ENCODE assay signal across 9 cellular contexts in the genomic region with DNA sequence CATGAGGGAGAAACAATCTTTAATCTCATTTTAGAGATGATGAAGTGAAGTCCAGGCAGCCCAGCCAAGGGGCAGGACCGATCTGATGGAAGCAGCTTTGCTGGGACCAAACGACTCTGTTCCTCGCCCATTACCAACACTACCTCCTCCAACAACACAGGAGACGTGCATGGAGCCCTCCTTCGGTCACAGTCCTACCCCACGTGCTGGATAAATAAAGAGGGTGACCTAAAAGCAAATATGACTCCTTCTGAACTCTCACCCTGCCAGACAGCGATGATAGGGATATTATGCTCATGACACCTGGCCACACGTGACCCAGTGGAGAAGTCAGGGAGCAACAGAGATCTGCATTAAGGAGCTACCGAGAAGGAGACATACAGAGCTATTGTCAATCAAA. TPM values are rescaled to one million over a fixed set of nuclear protein-coding genes. Genes with fewer than 3 reads are reported as not detected.
DNase-seq lines count a peak whose midpoint lies in the region; ATAC-seq, FAIRE-seq and TF ChIP-seq lines count a peak whose summit lies in the region.
"Had no signal": no experiment of that assay in that cellular context is flagged by ENCODE, and none has a peak within 500 bp of the region (broad histone marks: within the 10 kb centered on the region; RNA-seq: fewer than 3 reads in every experiment).

No MANE protein-coding gene starts in this region.

- intact Hi-C loops in CD4-positive, alpha-beta memory T cell (cut with micrococcal nuclease): no loop called here
- intact Hi-C loops in PC-3 (cut with micrococcal nuclease) (loop anchor here (2.0 kb wide), 1 partner anchor 18 kb away; no protein-coding TSS in a partner anchor), ovary (cut with DNase I) (no loop called here)

- WGBS in esophagus, 2 donors: 11 to 28% methylated on average over 9 of the region's 9 CpGs
- WGBS in ovary, 3 donors: 5 to 12% (median 7%) methylated on average over 9 of the region's 9 CpGs

- no peaks in the 10 kb centered on the region for H3F3A ChIP-seq in PC-3 (ENCODE audit: low read length, unreplicated experiment)

- no peaks in the 10 kb centered on the region for H3K9me3 ChIP-seq in CD4-positive, alpha-beta memory T cell (ENCODE audit: control insufficient read depth in 1 of 2, low read length in 2 of 2)
- no peaks in the 10 kb centered on the region for H3K9me3 ChIP-seq in PC-3 (ENCODE audit: low read length)
- no peaks in the 10 kb centered on the region for H3K9me3 ChIP-seq in esophagus (ENCODE audit: control insufficient read depth in 2 of 2, insufficient read depth in 1 of 2, low read depth in 1 of 2, low read length in 1 of 2)
- no peaks in the 10 kb centered on the region for H3K9me3 ChIP-seq in ovary
- H3K9me3 ChIP-seq in Karpas-422 (ENCODE audit: low read length): no peaks in the 10 kb centered on the region

- H3K4me1 Mint-ChIP-seq in CD4-positive, alpha-beta memory T cell: peaks cover 0 to 8% (median 3%) of the 10 kb centered on the region in 4 donors
- H3K4me1 Mint-ChIP-seq: neural crest cell had no signal

- no TSS peak for BruUV-seq in PC-3 (replicated peaks; lab: Mats Ljungman, UMichigan)

- POLR2A ChIA-PET in CD4-positive, alpha-beta memory T cell (lab: Charles Lee; ENCODE audit: partially characterized antibody): no interaction called here
- POLR2A ChIA-PET in PC-3 (lab: Charles Lee; ENCODE audit: unreplicated experiment): interaction anchor here (0.7 kb wide), 1 partner anchor 101 kb away, joined by 4 read pairs; no protein-coding TSS in a partner anchor

- no peaks in the 10 kb centered on the region for H3K27me3 ChIP-seq in CD4-positive, alpha-beta memory T cell (ENCODE audit: insufficient read depth, low read length)
- H3K27me3 ChIP-seq in PC-3 (ENCODE audit: low read length) (no peaks in the 10 kb centered on the region), esophagus (ENCODE audit: control insufficient read depth in 1 of 2, insufficient read depth in 2 of 2, low read length in 2 of 2) (no peaks in the 10 kb centered on the region), ovary (no peaks in the 10 kb centered on the region), Karpas-422 (ENCODE audit: low read length) (0 out of 2 replicates have a peak, but pooled peaks cover 3% of the 10 kb centered on the region)

- no peaks in the 10 kb centered on the region for H4K20me1 ChIP-seq in PC-3 (ENCODE audit: low read length)
- no peaks in the 10 kb centered on the region for H4K20me1 ChIP-seq in Karpas-422 (ENCODE audit: insufficient read depth, low read depth, low read length)

- peak overlapping the region in 7 of 8 donors; percentile 40 to 75 (median 68) for H3K4me3 Mint-ChIP-seq in CD4-positive, alpha-beta memory T cell
- H3K4me3 Mint-ChIP-seq: neural crest cell had no signal

- H3K4me2 ChIP-seq in PC-3 (ENCODE audit: low read length): peak overlapping the region; percentile 56
- no peak overlapping the region for H3K4me2 ChIP-seq in Karpas-422 (ENCODE audit: low read depth, low read length, poor library complexity, severe bottlenecking)

- H3K36me3 Mint-ChIP-seq in CD4-positive, alpha-beta memory T cell: peaks cover 0 to 7% of the 10 kb centered on the region in 2 donors

- peaks cover 10 to 19% of the 10 kb centered on the region in 2 donors for H3K27me3 Mint-ChIP-seq in CD4-positive, alpha-beta memory T cell

- peak overlapping the region in 4 of 7 donors; percentile 9 to 80 (median 24) for H3K27ac Mint-ChIP-seq in CD4-positive, alpha-beta memory T cell

- no peaks in the 10 kb centered on the region for H3K9me2 ChIP-seq in PC-3 (replicated peaks; ENCODE audit: low read length)
- H3K9me2 ChIP-seq in Karpas-422 (replicated peaks; ENCODE audit: insufficient read depth, low read length): no peaks in the 10 kb centered on the region

- H3K27ac ChIP-seq in CD4-positive, alpha-beta memory T cell (ENCODE audit: low read depth, low read length): no peak overlapping the region
- H3K27ac ChIP-seq in PC-3 (ENCODE audit: low read length): peak overlapping the region; percentile 46
- H3K27ac ChIP-seq in esophagus (ENCODE audit: low read depth in 2 of 2, low read length in 1 of 2): peak overlapping the region; percentile 77 to 88
- H3K27ac ChIP-seq in ovary: peak overlapping the region; percentile 63 to 88
- H3K27ac ChIP-seq in Karpas-422 (ENCODE audit: low read length): no peak overlapping the region

- no peaks in the 10 kb centered on the region for H3K36me3 ChIP-seq in CD4-positive, alpha-beta memory T cell (ENCODE audit: insufficient read depth, low read length)
- H3K36me3 ChIP-seq in PC-3 (ENCODE audit: low read depth, low read length) (no peaks in the 10 kb centered on the region), esophagus (ENCODE audit: control insufficient read depth in 2 of 2, insufficient read depth in 2 of 2, low read length in 1 of 2) (no peaks in the 10 kb centered on the region), ovary (no peaks in the 10 kb centered on the region), Karpas-422 (ENCODE audit: insufficient read depth, low read length) (no peaks in the 10 kb centered on the region)

- TF ChIP-seq CTCF in PC-3 (conservative IDR thresholded peaks at IDR 0.05; ENCODE audit: low read depth, low read length) (no peak), ovary (IDR thresholded peaks at IDR 0.05) (no peak)

- TF ChIP-seq EP300 in ovary (IDR thresholded peaks at IDR 0.05): no peak

- TF ChIP-seq POLR2A in ovary (IDR thresholded peaks at IDR 0.05): peak; percentile 11

- H2AFZ ChIP-seq in PC-3 (ENCODE audit: low read length) (peak overlapping the region; percentile 35; the same call in 1 of the 2 replicates), Karpas-422 (ENCODE audit: low read length) (no peak overlapping the region)

- no peak for FAIRE-seq in GM19239 (lab: Jason Lieb, UNC)

- H3K79me2 ChIP-seq in PC-3 (ENCODE audit: low read length) (no peaks in the 10 kb centered on the region), Karpas-422 (ENCODE audit: low read length) (no peaks in the 10 kb centered on the region)

- CTCF ChIA-PET in CD4-positive, alpha-beta memory T cell (lab: Charles Lee; ENCODE audit: partially characterized antibody): interaction anchor here (1.1 to 1.2 kb wide), 2 partner anchors 51 to 98 kb away, joined by 3 to 5 read pairs; no protein-coding TSS in a partner anchor
- CTCF ChIA-PET in PC-3 (lab: Charles Lee): interaction anchor here (0.6 to 1.8 kb wide), 4 partner anchors 20 to 98 kb away, joined by 3 to 7 read pairs (median 6); no protein-coding TSS in a partner anchor

- peaks cover 7% of the 10 kb centered on the region for H3K4me1 ChIP-seq in CD4-positive, alpha-beta memory T cell (ENCODE audit: insufficient read depth, low read length)
- peaks cover 39% of the 10 kb centered on the region for H3K4me1 ChIP-seq in PC-3 (ENCODE audit: insufficient read depth, low read length)
- peaks cover 4 to 12% of the 10 kb centered on the region in 2 donors for H3K4me1 ChIP-seq in esophagus (ENCODE audit: control insufficient read depth in 2 of 2, insufficient read depth in 2 of 2, low read length in 1 of 2)
- H3K4me1 ChIP-seq in ovary (ENCODE audit: insufficient read depth): peaks cover 25% of the 10 kb centered on the region
- peaks cover 11% of the 10 kb centered on the region for H3K4me1 ChIP-seq in Karpas-422 (ENCODE audit: low read length)

- no peak for DNase-seq in CD4-positive, alpha-beta memory T cell
- DNase-seq in PC-3 (no peak), ovary (peak in 1 of 5 donors; percentile 26), NCI-H82 (lab: John Stamatoyannopoulos, UW) (no peak), GM19239 (ENCODE audit: insufficient read length, low spot score) (no peak), Karpas-422 (no peak)

- no peak overlapping the region for H3K4me3 ChIP-seq in CD4-positive, alpha-beta memory T cell (ENCODE audit: low read length in 2 of 2)
- H3K4me3 ChIP-seq in PC-3 (ENCODE audit: low read length) (no peak overlapping the region), esophagus (ENCODE audit: low read depth in 1 of 2, low read length in 2 of 2) (peak overlapping the region in 1 of 2 donors; percentile 34), ovary (peak overlapping the region; percentile 17), Karpas-422 (ENCODE audit: low read length) (no peak overlapping the region)

- H3K9ac ChIP-seq in PC-3 (ENCODE audit: low read length) (no peak overlapping the region), Karpas-422 (ENCODE audit: low read length) (no peak overlapping the region)

- ATAC-seq in PC-3: peak; percentile 2; the same call in 1 of the 2 replicates
- no peak for ATAC-seq in GM19397 (IDR thresholded peaks at IDR 0.05; ENCODE audit: unreplicated experiment)

- peaks cover 0 to 2% (median 0%) of the 10 kb centered on the region in 8 donors for H3K9me3 Mint-ChIP-seq in CD4-positive, alpha-beta memory T cell
- H3K9me3 Mint-ChIP-seq: neural crest cell had no signal

RNA-seq across cellular contexts. Expression of a gene that starts 26.0 kb away (rescaled TPM):
- not detected for total RNA-seq in CD4-positive, alpha-beta memory T cell
- polyA plus RNA-seq in CD4-positive, alpha-beta memory T cell: not detected
- total RNA-seq in PC-3 (2014; rRNA removed) (not detected in 2 replicates), ovary (10 to 100 TPM in 1 of 7 donors, 1 to 10 TPM in 1, not detected in 5; 1.8 to 11.6 TPM)
- polyA plus RNA-seq in esophagus (1 to 10 TPM; 4.8 to 5.5 TPM), ovary (not detected)
- total RNA-seq in Karpas-422 (2014; rRNA removed; shearing (Covaris generic); ENCODE audit: low replicate concordance): not detected in 2 replicates
- total RNA-seq: neural crest cell had no signal

Comparison
In these comparisons a context has a peak if more than half of its experiments do, and no peak if none do; other contexts are left out.
1. H3K27ac ChIP-seq: peak in PC-3 (single experiment), esophagus (2 of 2) and ovary (2 of 2); none in CD4-positive, alpha-beta memory T cell (single experiment) and Karpas-422 (single experiment).